15 cellular contexts compared by ENCODE assay signal in genomic region chr12:111997300-111997699, GRCh38.
"Had no signal": no experiment of that assay in that cellular context is flagged by ENCODE, and none has a peak within 500 bp of the region (broad histone marks: within the 10 kb centered on the region; RNA-seq: fewer than 3 reads in every experiment).

No MANE protein-coding gene starts in this region.

- H3K4me3 ChIP-seq: transverse colon had no signal

- H3K4me3 Mint-ChIP-seq: activated CD4-positive, alpha-beta T cell treated with anti-CD3 and anti-CD28 coated beads, Interleukin-2, amount 10 ng/mL, durations not matched to agents 24 days and 14 days; nephron; WTC11 had no signal

- H3K9me3 Mint-ChIP-seq: activated CD4-positive, alpha-beta T cell treated with anti-CD3 and anti-CD28 coated beads, Interleukin-2, amount 10 ng/mL, durations not matched to agents 24 days and 14 days; activated naive CD4-positive, alpha-beta T cell treated with anti-CD3 and anti-CD28 coated beads, Interleukin-2, amount 50 U/mL, for 72 hours; nephron; WTC11 had no signal

- H3K9me3 ChIP-seq: transverse colon had no signal

- DNase-seq: activated CD4-positive, alpha-beta T cell treated with anti-CD3 and anti-CD28 coated beads, Interleukin-2, amount 10 ng/mL, durations not matched to agents 24 days and 14 days; activated CD8-positive, alpha-beta memory T cell treated with anti-CD3 and anti-CD28 coated beads for 24 hours; brain microvascular endothelial cell; cerebellar nuclear complex; effector CD8-positive, alpha-beta T cell; foreskin melanocyte; mesendoderm; nucleus accumbens; stimulated activated CD4-positive, alpha-beta T cell treated with anti-CD3 and anti-CD28 coated beads, Interleukin-2, amount 100 ng/mL, for 48 hours; stimulated activated naive CD4-positive, alpha-beta T cell; T-helper 2 cell; transverse colon had no signal

- H3K4me1 Mint-ChIP-seq: nephron had no signal

- ATAC-seq: activated naive CD4-positive, alpha-beta T cell treated with anti-CD3 and anti-CD28 coated beads, Interleukin-2, amount 50 U/mL, for 72 hours; WTC11 had no signal

- H3K36me3 Mint-ChIP-seq: activated naive CD4-positive, alpha-beta T cell treated with anti-CD3 and anti-CD28 coated beads, Interleukin-2, amount 50 U/mL, for 72 hours; WTC11 had no signal

- H3K27me3 Mint-ChIP-seq: activated CD4-positive, alpha-beta T cell treated with anti-CD3 and anti-CD28 coated beads, Interleukin-2, amount 10 ng/mL, durations not matched to agents 24 days and 14 days had no signal

- H3K27ac ChIP-seq: brain microvascular endothelial cell, transverse colon had no signal

- H3K27me3 ChIP-seq: brain microvascular endothelial cell, transverse colon had no signal

- H3K27ac Mint-ChIP-seq: activated CD4-positive, alpha-beta T cell treated with anti-CD3 and anti-CD28 coated beads, Interleukin-2, amount 10 ng/mL, durations not matched to agents 24 days and 14 days; nephron; WTC11 had no signal

- H3K4me1 ChIP-seq: transverse colon had no signal

- H3K36me3 ChIP-seq: brain microvascular endothelial cell, transverse colon had no signal
